8 cellular contexts compared by ENCODE assay signal in the genomic region with DNA sequence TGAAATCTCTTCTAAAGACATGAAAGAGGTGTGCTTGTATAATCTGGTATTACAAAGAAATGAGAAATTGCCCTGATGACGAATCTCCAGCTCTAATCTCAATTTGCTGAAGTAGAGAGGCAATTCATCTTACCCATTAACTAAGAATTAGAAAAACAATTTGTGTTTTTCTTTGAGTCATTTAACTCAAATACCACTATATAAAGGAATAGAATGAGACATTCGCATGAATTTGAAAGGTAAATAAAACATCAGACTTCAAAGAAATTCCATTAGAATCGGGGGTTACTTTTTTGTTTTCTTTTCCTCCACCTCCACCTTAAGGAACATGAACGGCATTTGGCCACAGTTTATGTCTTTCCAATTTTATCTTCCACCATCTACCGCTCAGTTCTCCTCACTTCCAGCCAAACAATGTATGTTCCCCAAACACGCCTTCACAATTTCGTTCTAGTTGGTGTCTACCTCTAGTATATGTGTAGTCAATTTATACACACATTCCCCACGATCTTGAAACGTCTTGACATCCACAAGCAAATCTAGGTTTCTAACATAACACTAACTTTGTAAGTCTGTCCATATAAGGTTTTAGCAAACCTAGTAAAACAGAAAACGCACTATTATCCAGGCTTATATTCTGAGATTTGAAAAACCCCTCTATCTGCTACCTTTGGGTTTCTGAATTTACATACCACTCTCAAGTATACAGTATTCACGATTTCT. TPM values are rescaled to one million over a fixed set of nuclear protein-coding genes. Genes with fewer than 3 reads are reported as not detected.
A peak's percentile ranks its signal among the peaks of the same experiment; 100 is the strongest.
DNase-seq lines count a peak whose midpoint lies in the region; ATAC-seq and TF ChIP-seq lines count a peak whose summit lies in the region.

No MANE protein-coding gene starts in this region.

- H3K9me3 ChIP-seq in right atrium auricular region (no peaks in the 10 kb centered on the region), mesodermal cell (ENCODE audit: control insufficient read depth, low read length) (no peaks in the 10 kb centered on the region)

- ATAC-seq in HG02642 (IDR thresholded peaks at IDR 0.05; ENCODE audit: poor library complexity, unreplicated experiment) = no peak

- WGBS in mesodermal cell (ENCODE audit: insufficient coverage in 2 of 2), 2 experiments = 16 to 35% methylated on average over 4 to 5 of the region's 11 CpGs

- intact Hi-C loops in cardiac septum (cut with DNase I) = no loop called here

- H3K4me3 ChIP-seq in right atrium auricular region = peak overlapping the region; percentile 62 to 95
- peak overlapping the region; percentile 93 for H3K4me3 ChIP-seq in brain microvascular endothelial cell (ENCODE audit: low read depth, low read length)
- H3K4me3 ChIP-seq in mesodermal cell (ENCODE audit: extremely low read depth, insufficient read depth, low read length, poor library complexity, severe bottlenecking) = peak overlapping the region; percentile 92

- TF ChIP-seq CTCF in right atrium auricular region (IDR thresholded peaks at IDR 0.05) (no peak), brain microvascular endothelial cell (IDR thresholded peaks at IDR 0.05; ENCODE audit: low read depth, low read length, missing control alignments) (no peak)

- no peak for DNase-seq in right atrium auricular region (ENCODE audit: low spot score)
- no peak for DNase-seq in cardiac septum (ENCODE audit: low spot score)
- DNase-seq in brain microvascular endothelial cell = no peak
- DNase-seq in GM03348 (ENCODE audit: low spot score) = no peak
- no peak for DNase-seq in stimulated activated CD4-positive, alpha-beta T cell treated with anti-CD3 and anti-CD28 coated beads, Interleukin-2, amount 100 ng/mL, for 48 hours
- no peak for DNase-seq in DMS114 treated with DMSO at 0.1 percent for 48 hours (lab: John Stamatoyannopoulos, UW; ENCODE audit: unreplicated experiment)

- in situ Hi-C loops in brain microvascular endothelial cell (cut with HindIII; ENCODE audit: low pct_ligation_motif_present, low sequenced_read_pairs) = no loop called here

- no peaks in the 10 kb centered on the region for H3K27me3 ChIP-seq in right atrium auricular region
- H3K27me3 ChIP-seq in brain microvascular endothelial cell (replicated peaks) = no peaks in the 10 kb centered on the region

- H3K27ac ChIP-seq in right atrium auricular region = peak overlapping the region; percentile 99
- H3K27ac ChIP-seq in brain microvascular endothelial cell = peak overlapping the region; percentile 89
- H3K27ac ChIP-seq in mesodermal cell (ENCODE audit: low read depth, low read length, severe bottlenecking) = no peak overlapping the region

- H3K36me3 ChIP-seq in right atrium auricular region = no peaks in the 10 kb centered on the region
- no peaks in the 10 kb centered on the region for H3K36me3 ChIP-seq in brain microvascular endothelial cell (replicated peaks)
- H3K36me3 ChIP-seq in mesodermal cell (ENCODE audit: control insufficient read depth, insufficient read depth, low read length) = no peaks in the 10 kb centered on the region

- H3K4me1 ChIP-seq in right atrium auricular region (peaks cover 0 to 24% of the 10 kb centered on the region in 2 donors), mesodermal cell (ENCODE audit: control insufficient read depth, insufficient read depth, low read length, poor library complexity, severe bottlenecking) (peaks cover under 1% of the 10 kb centered on the region)

RNA-seq across cellular contexts. Expression of gene SMCHD1, which starts 1.3 kb away (rescaled TPM):
- total RNA-seq in right atrium auricular region = 10 to 100 TPM; 27.8 to 34.0 TPM
- 34.8 TPM for total RNA-seq in cardiac septum
- polyA plus RNA-seq in mesodermal cell (2013, experiment 1 of 2) = 31.3 TPM
- 40.0 TPM for polyA plus RNA-seq in mesodermal cell (2013, experiment 2 of 2)
